1 cellular context compared by ENCODE assay signal in genomic region chr16:16007743-16008111, GRCh38.
TF ChIP-seq lines count a peak whose summit lies in the region.

No MANE protein-coding gene starts in this region.

TF ChIP-seq in SK-N-SH treated with all-trans-retinoic acid at 6 μM for 48 hours, 23 proteins besides CTCF, POLR2A, EP300 and RAD21 (continued from another document):
- no peak for TF ChIP-seq TSHZ2 (CRISPR knock-in tag; IDR thresholded peaks at IDR 0.05)
- TF ChIP-seq BACH2 (CRISPR knock-in tag; IDR thresholded peaks at IDR 0.05; ENCODE audit: borderline replicate concordance): no peak
- TF ChIP-seq ZFP3 (CRISPR knock-in tag; IDR thresholded peaks at IDR 0.05): no peak
- no peak for TF ChIP-seq ISL1 (CRISPR knock-in tag; IDR thresholded peaks at IDR 0.05)
